1 cellular context compared by ENCODE assay signal in the genomic region with DNA sequence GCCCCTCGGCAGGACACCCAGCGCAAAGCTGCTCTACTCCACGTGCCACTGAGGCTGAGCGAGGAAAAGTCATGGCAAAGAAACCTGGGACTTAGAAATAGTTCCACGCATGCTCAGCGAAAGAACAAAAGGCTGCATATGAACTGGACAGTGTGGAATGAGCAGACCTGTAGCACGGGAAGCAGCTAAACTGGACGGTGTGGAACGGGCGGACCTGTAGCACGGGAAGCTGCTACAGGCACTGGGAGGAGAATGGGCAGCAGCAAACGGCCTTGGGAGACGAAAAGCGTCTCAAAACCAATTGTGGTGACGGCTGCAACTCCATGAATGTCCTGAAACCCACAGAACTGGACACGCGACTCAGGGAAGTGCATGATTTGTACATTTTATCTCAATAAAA.
TF ChIP-seq lines count a peak whose summit lies in the region.

No MANE protein-coding gene starts in this region.

TF ChIP-seq in GM23338, 12 proteins besides CTCF, POLR2A, EP300 and RAD21:
- TF ChIP-seq, protein P1, sequence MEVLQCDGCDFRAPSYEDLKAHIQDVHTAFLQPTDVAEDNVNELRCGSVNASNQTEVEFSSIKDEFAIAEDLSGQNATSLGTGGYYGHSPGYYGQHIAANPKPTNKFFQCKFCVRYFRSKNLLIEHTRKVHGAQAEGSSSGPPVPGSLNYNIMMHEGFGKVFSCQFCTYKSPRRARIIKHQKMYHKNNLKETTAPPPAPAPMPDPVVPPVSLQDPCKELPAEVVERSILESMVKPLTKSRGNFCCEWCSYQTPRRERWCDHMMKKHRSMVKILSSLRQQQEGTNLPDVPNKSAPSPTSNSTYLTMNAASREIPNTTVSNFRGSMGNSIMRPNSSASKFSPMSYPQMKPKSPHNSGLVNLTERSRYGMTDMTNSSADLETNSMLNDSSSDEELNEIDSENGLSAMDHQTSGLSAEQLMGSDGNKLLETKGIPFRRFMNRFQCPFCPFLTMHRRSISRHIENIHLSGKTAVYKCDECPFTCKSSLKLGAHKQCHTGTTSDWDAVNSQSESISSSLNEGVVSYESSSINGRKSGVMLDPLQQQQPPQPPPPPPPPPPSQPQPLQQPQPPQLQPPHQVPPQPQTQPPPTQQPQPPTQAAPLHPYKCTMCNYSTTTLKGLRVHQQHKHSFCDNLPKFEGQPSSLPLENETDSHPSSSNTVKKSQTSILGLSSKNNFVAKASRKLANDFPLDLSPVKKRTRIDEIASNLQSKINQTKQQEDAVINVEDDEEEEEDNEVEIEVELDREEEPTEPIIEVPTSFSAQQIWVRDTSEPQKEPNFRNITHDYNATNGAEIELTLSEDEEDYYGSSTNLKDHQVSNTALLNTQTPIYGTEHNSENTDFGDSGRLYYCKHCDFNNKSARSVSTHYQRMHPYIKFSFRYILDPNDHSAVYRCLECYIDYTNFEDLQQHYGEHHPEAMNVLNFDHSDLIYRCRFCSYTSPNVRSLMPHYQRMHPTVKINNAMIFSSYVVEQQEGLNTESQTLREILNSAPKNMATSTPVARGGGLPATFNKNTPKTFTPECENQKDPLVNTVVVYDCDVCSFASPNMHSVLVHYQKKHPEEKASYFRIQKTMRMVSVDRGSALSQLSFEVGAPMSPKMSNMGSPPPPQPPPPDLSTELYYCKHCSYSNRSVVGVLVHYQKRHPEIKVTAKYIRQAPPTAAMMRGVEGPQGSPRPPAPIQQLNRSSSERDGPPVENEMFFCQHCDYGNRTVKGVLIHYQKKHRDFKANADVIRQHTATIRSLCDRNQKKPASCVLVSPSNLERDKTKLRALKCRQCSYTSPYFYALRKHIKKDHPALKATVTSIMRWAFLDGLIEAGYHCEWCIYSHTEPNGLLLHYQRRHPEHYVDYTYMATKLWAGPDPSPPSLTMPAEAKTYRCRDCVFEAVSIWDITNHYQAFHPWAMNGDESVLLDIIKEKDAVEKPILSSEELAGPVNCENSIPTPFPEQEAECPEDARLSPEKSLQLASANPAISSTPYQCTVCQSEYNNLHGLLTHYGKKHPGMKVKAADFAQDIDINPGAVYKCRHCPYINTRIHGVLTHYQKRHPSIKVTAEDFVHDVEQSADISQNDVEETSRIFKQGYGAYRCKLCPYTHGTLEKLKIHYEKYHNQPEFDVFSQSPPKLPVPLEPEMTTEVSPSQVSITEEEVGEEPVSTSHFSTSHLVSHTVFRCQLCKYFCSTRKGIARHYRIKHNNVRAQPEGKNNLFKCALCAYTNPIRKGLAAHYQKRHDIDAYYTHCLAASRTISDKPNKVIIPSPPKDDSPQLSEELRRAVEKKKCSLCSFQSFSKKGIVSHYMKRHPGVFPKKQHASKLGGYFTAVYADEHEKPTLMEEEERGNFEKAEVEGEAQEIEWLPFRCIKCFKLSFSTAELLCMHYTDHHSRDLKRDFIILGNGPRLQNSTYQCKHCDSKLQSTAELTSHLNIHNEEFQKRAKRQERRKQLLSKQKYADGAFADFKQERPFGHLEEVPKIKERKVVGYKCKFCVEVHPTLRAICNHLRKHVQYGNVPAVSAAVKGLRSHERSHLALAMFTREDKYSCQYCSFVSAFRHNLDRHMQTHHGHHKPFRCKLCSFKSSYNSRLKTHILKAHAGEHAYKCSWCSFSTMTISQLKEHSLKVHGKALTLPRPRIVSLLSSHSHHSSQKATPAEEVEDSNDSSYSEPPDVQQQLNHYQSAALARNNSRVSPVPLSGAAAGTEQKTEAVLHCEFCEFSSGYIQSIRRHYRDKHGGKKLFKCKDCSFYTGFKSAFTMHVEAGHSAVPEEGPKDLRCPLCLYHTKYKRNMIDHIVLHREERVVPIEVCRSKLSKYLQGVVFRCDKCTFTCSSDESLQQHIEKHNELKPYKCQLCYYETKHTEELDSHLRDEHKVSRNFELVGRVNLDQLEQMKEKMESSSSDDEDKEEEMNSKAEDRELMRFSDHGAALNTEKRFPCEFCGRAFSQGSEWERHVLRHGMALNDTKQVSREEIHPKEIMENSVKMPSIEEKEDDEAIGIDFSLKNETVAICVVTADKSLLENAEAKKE (CRISPR knock-in tag; IDR thresholded peaks at IDR 0.05) = no peak
- TF ChIP-seq NANOG (IDR thresholded peaks at IDR 0.05; ENCODE audit: borderline replicate concordance) (no peak), POLR2AphosphoS5 (IDR thresholded peaks at IDR 0.05; ENCODE audit: low read depth) (no peak; the same call in 1 of the 2 replicates), ZNF331 (CRISPR knock-in tag; IDR thresholded peaks at IDR 0.05; ENCODE audit: low read depth) (no peak)
- TF ChIP-seq, protein P2, sequence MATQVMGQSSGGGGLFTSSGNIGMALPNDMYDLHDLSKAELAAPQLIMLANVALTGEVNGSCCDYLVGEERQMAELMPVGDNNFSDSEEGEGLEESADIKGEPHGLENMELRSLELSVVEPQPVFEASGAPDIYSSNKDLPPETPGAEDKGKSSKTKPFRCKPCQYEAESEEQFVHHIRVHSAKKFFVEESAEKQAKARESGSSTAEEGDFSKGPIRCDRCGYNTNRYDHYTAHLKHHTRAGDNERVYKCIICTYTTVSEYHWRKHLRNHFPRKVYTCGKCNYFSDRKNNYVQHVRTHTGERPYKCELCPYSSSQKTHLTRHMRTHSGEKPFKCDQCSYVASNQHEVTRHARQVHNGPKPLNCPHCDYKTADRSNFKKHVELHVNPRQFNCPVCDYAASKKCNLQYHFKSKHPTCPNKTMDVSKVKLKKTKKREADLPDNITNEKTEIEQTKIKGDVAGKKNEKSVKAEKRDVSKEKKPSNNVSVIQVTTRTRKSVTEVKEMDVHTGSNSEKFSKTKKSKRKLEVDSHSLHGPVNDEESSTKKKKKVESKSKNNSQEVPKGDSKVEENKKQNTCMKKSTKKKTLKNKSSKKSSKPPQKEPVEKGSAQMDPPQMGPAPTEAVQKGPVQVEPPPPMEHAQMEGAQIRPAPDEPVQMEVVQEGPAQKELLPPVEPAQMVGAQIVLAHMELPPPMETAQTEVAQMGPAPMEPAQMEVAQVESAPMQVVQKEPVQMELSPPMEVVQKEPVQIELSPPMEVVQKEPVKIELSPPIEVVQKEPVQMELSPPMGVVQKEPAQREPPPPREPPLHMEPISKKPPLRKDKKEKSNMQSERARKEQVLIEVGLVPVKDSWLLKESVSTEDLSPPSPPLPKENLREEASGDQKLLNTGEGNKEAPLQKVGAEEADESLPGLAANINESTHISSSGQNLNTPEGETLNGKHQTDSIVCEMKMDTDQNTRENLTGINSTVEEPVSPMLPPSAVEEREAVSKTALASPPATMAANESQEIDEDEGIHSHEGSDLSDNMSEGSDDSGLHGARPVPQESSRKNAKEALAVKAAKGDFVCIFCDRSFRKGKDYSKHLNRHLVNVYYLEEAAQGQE (IDR thresholded peaks at IDR 0.05; ENCODE audit: unreplicated experiment) = no peak
